Comparison of ENCODE assay signal across 17 cellular contexts in the genomic region with DNA sequence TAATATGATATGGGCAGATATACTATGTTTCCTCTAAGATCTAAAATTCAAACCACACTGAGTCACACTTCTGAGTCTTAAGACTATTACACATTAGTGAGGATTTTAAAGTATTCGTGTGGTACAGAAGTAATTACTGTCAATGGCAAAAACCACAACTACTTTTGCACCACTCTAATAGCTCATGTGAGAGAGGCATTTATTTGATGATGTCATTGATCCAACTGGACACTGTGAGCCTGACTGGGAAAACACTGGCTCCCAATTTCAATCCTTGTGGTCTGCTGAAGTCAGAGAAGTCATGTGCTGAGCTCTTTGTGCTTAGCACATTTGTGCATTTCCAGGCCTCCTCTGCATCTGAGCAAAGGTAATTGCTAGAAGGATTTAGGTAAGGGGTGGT.
DNase-seq lines count a peak whose midpoint lies in the region; ATAC-seq, FAIRE-seq and TF ChIP-seq lines count a peak whose summit lies in the region.
"Had no signal": no experiment of that assay in that cellular context is flagged by ENCODE, and none has a peak within 500 bp of the region (broad histone marks: within the 10 kb centered on the region; RNA-seq: fewer than 3 reads in every experiment).

No MANE protein-coding gene starts in this region.

- H3K27me3 ChIP-seq in keratinocyte (ENCODE audit: control insufficient read depth, extremely low read depth, insufficient read depth, low read length) (no peaks in the 10 kb centered on the region), body of pancreas (no peaks in the 10 kb centered on the region)
- H3K27me3 ChIP-seq: vagina had no signal

- no peaks in the 10 kb centered on the region for H3K79me2 ChIP-seq in keratinocyte (ENCODE audit: control insufficient read depth, insufficient read depth, low read length)

- H3K27ac ChIP-seq in keratinocyte (ENCODE audit: control insufficient read depth, insufficient read depth, low read length) = no peak overlapping the region
- no peak overlapping the region for H3K27ac ChIP-seq in body of pancreas
- H3K27ac ChIP-seq: vagina had no signal

- WGBS in body of pancreas, 2 donors = 55 to 65% methylated on average over 1 of the region's 1 CpG

- no peak overlapping the region for H3K4me3 ChIP-seq in AG10803 (ENCODE audit: low read length)
- H3K4me3 ChIP-seq in keratinocyte (ENCODE audit: control insufficient read depth in 2 of 3, extremely low read depth in 1 of 3, insufficient read depth in 2 of 3, low read depth in 1 of 3, low read length in 3 of 3) = no peak overlapping the region
- H3K4me3 ChIP-seq in body of pancreas = no peak overlapping the region
- H3K4me3 ChIP-seq: vagina had no signal

- H3K36me3 ChIP-seq in keratinocyte (ENCODE audit: control insufficient read depth in 2 of 2, extremely low read depth in 1 of 2, insufficient read depth in 2 of 2, low read length in 2 of 2) (no peaks in the 10 kb centered on the region), body of pancreas (replicated peaks in 1 of 2; ENCODE audit: insufficient read depth in 1 of 2, low read depth in 2 of 2) (no peaks in the 10 kb centered on the region)
- H3K36me3 ChIP-seq: vagina had no signal

- dilution Hi-C loops in keratinocyte (cut with MboI; ENCODE audit: extremely low pct_ligation_motif_present, low sequenced_read_pairs) = no loop called here

- no peaks in the 10 kb centered on the region for H4K20me1 ChIP-seq in keratinocyte (ENCODE audit: control insufficient read depth, extremely low read depth, insufficient read depth, low read length)

- peak; percentile 74 for FAIRE-seq in keratinocyte (lab: Jason Lieb, UNC)
- FAIRE-seq: endometrium, H1, islet of Langerhans had no signal

- H3K9me1 ChIP-seq in keratinocyte (ENCODE audit: control insufficient read depth, extremely low read depth, insufficient read depth, low read length) = no peaks in the 10 kb centered on the region

- intact Hi-C loops in body of pancreas (cut with DNase I) = no loop called here

- TF ChIP-seq CTCF in AG10803 (conservative IDR thresholded peaks at IDR 0.05; ENCODE audit: low read length) (no peak), keratinocyte (optimal IDR thresholded peaks at IDR 0.05 in 1 of 3, IDR thresholded peaks at IDR 0.05 in 1 of 3, conservative IDR thresholded peaks at IDR 0.05 in 1 of 3; ENCODE audit: extremely low read depth in 1 of 3, insufficient read depth in 2 of 3, low read length in 3 of 3) (no peak), body of pancreas (IDR thresholded peaks at IDR 0.05) (no peak)

- ATAC-seq in GM21737 (IDR thresholded peaks at IDR 0.05; ENCODE audit: unreplicated experiment) (no peak), body of pancreas (no peak)
- ATAC-seq: naive thymus-derived CD4-positive, alpha-beta T cell had no signal

- no peak overlapping the region for H3K9ac ChIP-seq in keratinocyte (ENCODE audit: control insufficient read depth, extremely low read depth, insufficient read depth, low read length)

- H3K9me3 ChIP-seq in keratinocyte (ENCODE audit: control insufficient read depth, low read depth, low read length) (no peaks in the 10 kb centered on the region), body of pancreas (no peaks in the 10 kb centered on the region)
- H3K9me3 ChIP-seq: vagina had no signal

- H2AFZ ChIP-seq in keratinocyte (ENCODE audit: control insufficient read depth, low read length) = no peak overlapping the region

- DNase-seq in AG10803 (ENCODE audit: low read depth) (peak; percentile 92), HT1080 (ENCODE audit: low read depth) (peak; percentile 93), astrocyte of the hippocampus (ENCODE audit: low read depth, low spot score) (peak; percentile 96), keratinocyte (ENCODE audit: low read depth, low spot score) (peak; percentile 68), NCI-H2196 (lab: John Stamatoyannopoulos, UW; ENCODE audit: unreplicated experiment) (no peak), body of pancreas (no peak)
- DNase-seq in activated CD4-positive, alpha-beta T cell treated with anti-CD3 and anti-CD28 coated beads for 1 hour = no peak
- DNase-seq: activated naive CD8-positive, alpha-beta T cell treated with anti-CD3 and anti-CD28 coated beads, Interleukin-2, amount 10 ng/mL, durations not matched to agents 7 days and 5 days; CD4-positive, alpha-beta memory T cell; KG1; naive thymus-derived CD4-positive, alpha-beta T cell; NCI-H2029 treated with DMSO at 0.1 percent for 48 hours had no signal

- no peak for TF ChIP-seq POLR2A in body of pancreas (IDR thresholded peaks at IDR 0.05)

- H3K4me2 ChIP-seq in keratinocyte (ENCODE audit: control insufficient read depth, extremely low read depth, insufficient read depth, low read depth, low read length) = no peak overlapping the region

- H3K4me1 ChIP-seq in keratinocyte (ENCODE audit: control insufficient read depth, extremely low read depth, insufficient read depth, low read length) (peaks cover 7% of the 10 kb centered on the region), body of pancreas (no peaks in the 10 kb centered on the region)
- H3K4me1 ChIP-seq: vagina had no signal

Comparison
In these comparisons a context has a peak if more than half of its experiments do, and no peak if none do; other contexts are left out.
1. DNase-seq: peak in AG10803 (single experiment), HT1080 (single experiment), astrocyte of the hippocampus (single experiment) and keratinocyte (single experiment); none in activated CD4-positive, alpha-beta T cell treated with anti-CD3 and anti-CD28 coated beads for 1 hour (single experiment), NCI-H2196 (single experiment) and body of pancreas (0 of 4).